ENCODE assay signal across 1 cellular context in the genomic region with DNA sequence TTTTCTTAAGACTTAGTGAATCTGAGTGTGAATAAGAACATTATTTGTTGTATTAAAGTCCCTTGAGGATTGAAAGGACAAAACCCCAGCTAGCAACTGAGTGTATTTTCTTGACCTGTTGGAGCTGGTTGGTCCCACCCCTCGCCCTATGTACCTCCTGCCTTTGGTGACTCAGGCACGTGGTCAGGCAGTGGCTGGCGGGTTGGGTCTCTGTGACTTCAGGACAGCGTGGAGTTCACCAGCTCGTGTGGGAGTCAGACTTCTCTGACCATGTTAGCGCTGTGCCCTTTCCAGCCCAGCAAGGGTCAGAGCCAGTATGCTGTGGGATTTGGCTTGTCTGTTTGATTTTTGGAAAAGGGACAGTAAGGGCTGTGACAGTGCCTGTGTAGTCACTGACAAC.
TF ChIP-seq lines count a peak whose summit lies in the region.

No MANE protein-coding gene starts in this region.

TF ChIP-seq in SK-N-SH, 30 proteins besides CTCF, POLR2A, EP300 and RAD21 (continued from another document):
- TF ChIP-seq, protein P1, sequence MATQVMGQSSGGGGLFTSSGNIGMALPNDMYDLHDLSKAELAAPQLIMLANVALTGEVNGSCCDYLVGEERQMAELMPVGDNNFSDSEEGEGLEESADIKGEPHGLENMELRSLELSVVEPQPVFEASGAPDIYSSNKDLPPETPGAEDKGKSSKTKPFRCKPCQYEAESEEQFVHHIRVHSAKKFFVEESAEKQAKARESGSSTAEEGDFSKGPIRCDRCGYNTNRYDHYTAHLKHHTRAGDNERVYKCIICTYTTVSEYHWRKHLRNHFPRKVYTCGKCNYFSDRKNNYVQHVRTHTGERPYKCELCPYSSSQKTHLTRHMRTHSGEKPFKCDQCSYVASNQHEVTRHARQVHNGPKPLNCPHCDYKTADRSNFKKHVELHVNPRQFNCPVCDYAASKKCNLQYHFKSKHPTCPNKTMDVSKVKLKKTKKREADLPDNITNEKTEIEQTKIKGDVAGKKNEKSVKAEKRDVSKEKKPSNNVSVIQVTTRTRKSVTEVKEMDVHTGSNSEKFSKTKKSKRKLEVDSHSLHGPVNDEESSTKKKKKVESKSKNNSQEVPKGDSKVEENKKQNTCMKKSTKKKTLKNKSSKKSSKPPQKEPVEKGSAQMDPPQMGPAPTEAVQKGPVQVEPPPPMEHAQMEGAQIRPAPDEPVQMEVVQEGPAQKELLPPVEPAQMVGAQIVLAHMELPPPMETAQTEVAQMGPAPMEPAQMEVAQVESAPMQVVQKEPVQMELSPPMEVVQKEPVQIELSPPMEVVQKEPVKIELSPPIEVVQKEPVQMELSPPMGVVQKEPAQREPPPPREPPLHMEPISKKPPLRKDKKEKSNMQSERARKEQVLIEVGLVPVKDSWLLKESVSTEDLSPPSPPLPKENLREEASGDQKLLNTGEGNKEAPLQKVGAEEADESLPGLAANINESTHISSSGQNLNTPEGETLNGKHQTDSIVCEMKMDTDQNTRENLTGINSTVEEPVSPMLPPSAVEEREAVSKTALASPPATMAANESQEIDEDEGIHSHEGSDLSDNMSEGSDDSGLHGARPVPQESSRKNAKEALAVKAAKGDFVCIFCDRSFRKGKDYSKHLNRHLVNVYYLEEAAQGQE (IDR thresholded peaks at IDR 0.05; ENCODE audit: low read depth, low read length), result no peak
- TF ChIP-seq IRF3 (IDR thresholded peaks at IDR 0.05; ENCODE audit: low read depth, low read length), result no peak
- TF ChIP-seq FOXJ3 (CRISPR knock-in tag; IDR thresholded peaks at IDR 0.05), result no peak
- no peak for TF ChIP-seq RCOR1 (IDR thresholded peaks at IDR 0.05; ENCODE audit: low read length)
- no peak for TF ChIP-seq NFIC (IDR thresholded peaks at IDR 0.05; ENCODE audit: borderline replicate concordance)
- no peak for TF ChIP-seq POLR2AphosphoS5 (IDR thresholded peaks at IDR 0.05; ENCODE audit: low read depth, low read length)
- TF ChIP-seq, protein P2, sequence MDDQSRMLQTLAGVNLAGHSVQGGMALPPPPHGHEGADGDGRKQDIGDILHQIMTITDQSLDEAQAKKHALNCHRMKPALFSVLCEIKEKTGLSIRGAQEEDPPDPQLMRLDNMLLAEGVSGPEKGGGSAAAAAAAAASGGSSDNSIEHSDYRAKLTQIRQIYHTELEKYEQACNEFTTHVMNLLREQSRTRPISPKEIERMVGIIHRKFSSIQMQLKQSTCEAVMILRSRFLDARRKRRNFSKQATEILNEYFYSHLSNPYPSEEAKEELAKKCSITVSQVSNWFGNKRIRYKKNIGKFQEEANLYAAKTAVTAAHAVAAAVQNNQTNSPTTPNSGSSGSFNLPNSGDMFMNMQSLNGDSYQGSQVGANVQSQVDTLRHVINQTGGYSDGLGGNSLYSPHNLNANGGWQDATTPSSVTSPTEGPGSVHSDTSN (IDR thresholded peaks at IDR 0.05), result no peak
- TF ChIP-seq USF2 (IDR thresholded peaks at IDR 0.05; ENCODE audit: borderline replicate concordance, low read depth, low read length), result no peak
